ENCODE assay signal across 17 cellular contexts in the genomic region with DNA sequence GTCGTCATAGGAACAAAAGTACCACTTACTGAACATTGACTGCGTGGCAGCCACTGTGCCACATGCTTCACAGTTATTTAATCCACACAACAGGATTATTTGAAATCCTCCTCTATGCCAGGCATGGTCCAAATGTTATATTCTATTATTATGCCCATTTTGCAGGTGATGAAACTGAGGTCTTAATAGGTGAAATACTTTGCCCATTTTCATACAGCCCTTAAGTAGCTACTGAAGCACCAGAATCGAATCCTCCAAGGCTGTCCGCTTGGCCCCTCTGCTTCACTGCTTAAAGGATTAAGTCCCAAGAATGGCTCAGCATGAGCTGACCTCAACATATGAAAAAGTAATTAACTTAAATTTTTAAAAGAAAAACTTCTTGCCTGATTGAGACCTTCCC.
DNase-seq lines count a peak whose midpoint lies in the region; ATAC-seq, FAIRE-seq and TF ChIP-seq lines count a peak whose summit lies in the region.
"Had no signal": no experiment of that assay in that cellular context is flagged by ENCODE, and none has a peak within 500 bp of the region (broad histone marks: within the 10 kb centered on the region; RNA-seq: fewer than 3 reads in every experiment).

No MANE protein-coding gene starts in this region.

- H2AFZ ChIP-seq in HepG2 (ENCODE audit: low read length) (no peak overlapping the region), astrocyte (ENCODE audit: low read depth, low read length) (no peak overlapping the region), neural progenitor cell (replicated peaks) (no peak overlapping the region)

- H3K4me2 ChIP-seq in HepG2 (ENCODE audit: low read depth, low read length) (no peak overlapping the region), astrocyte (ENCODE audit: low read length) (no peak overlapping the region), neural progenitor cell (no peak overlapping the region)
- H3K4me2 ChIP-seq: BLaER1 treated with 17β-estradiol and CSF1 and Interleukin-3, amounts not matched to agents 10 nM and 100 nM had no signal

- FAIRE-seq in HepG2 (lab: Jason Lieb, UNC) (no peak), astrocyte (lab: Jason Lieb, UNC) (no peak)
- FAIRE-seq: GM12878 had no signal

- H3K4me1 Mint-ChIP-seq in astrocyte (ENCODE audit: low read depth, unreplicated experiment) (peaks cover 8% of the 10 kb centered on the region), neural progenitor cell (peaks cover 8% of the 10 kb centered on the region)
- H3K4me1 Mint-ChIP-seq: B cell, IgD-negative memory B cell had no signal

- H3K4me3 Mint-ChIP-seq in astrocyte (ENCODE audit: unreplicated experiment) (no peak overlapping the region), neural progenitor cell (no peak overlapping the region)
- H3K4me3 Mint-ChIP-seq: B cell; CD8-positive, alpha-beta T cell; IgD-negative memory B cell had no signal

- H3K4me1 ChIP-seq in HepG2 (ENCODE audit: insufficient read depth, low read length) (no peaks in the 10 kb centered on the region), right lobe of liver (no peaks in the 10 kb centered on the region), astrocyte (ENCODE audit: insufficient read depth, low read length) (peaks cover 16% of the 10 kb centered on the region), neural progenitor cell (peaks cover 8% of the 10 kb centered on the region)
- H3K4me1 ChIP-seq: HAP-1 had no signal

- in situ Hi-C loops in HepG2 (cut with HindIII; ENCODE audit: extremely low pct_ligation_motif_present, low pct_unique_long_range_greater_than_20kb): no loop called here

- no peaks in the 10 kb centered on the region for H3K27me3 Mint-ChIP-seq in astrocyte (ENCODE audit: low read depth, unreplicated experiment)
- no peaks in the 10 kb centered on the region for H3K27me3 Mint-ChIP-seq in neural progenitor cell (ENCODE audit: insufficient read depth, low read depth)
- H3K27me3 Mint-ChIP-seq: B cell, IgD-negative memory B cell had no signal

- DNase-seq in HepG2 (ENCODE audit: low spot score) (no peak), right lobe of liver (no peak), astrocyte (ENCODE audit: low read depth) (no peak), neural progenitor cell (ENCODE audit: low spot score) (peak; percentile 38), NCI-H446 (lab: John Stamatoyannopoulos, UW) (no peak)
- DNase-seq in activated CD4-positive, CD25-positive, alpha-beta regulatory T cell (lab: John Stamatoyannopoulos, UW): no peak
- DNase-seq in effector CD8-positive, alpha-beta T cell (lab: John Stamatoyannopoulos, UW): no peak
- DNase-seq: 8988T; Calu3; CD8-positive, alpha-beta T cell; DMS53; DND-41 had no signal

- peaks cover 6% of the 10 kb centered on the region for H3F3A ChIP-seq in neural progenitor cell (ENCODE audit: low read depth)

- no peaks in the 10 kb centered on the region for H3K9me3 ChIP-seq in HepG2 (ENCODE audit: low read length)
- no peaks in the 10 kb centered on the region for H3K9me3 ChIP-seq in right lobe of liver
- H3K9me3 ChIP-seq in astrocyte (ENCODE audit: insufficient read depth, low read depth, low read length): no peaks in the 10 kb centered on the region
- peaks cover under 1% of the 10 kb centered on the region for H3K9me3 ChIP-seq in neural progenitor cell (ENCODE audit: low read depth)
- H3K9me3 ChIP-seq: HAP-1 had no signal

- H3K9me3 Mint-ChIP-seq in astrocyte (ENCODE audit: unreplicated experiment) (no peaks in the 10 kb centered on the region), neural progenitor cell (peaks cover 6% of the 10 kb centered on the region)
- H3K9me3 Mint-ChIP-seq: CD8-positive, alpha-beta T cell had no signal

- no peaks in the 10 kb centered on the region for H3K79me2 ChIP-seq in HepG2 (ENCODE audit: insufficient read depth, low read length)
- no peaks in the 10 kb centered on the region for H3K79me2 ChIP-seq in astrocyte (ENCODE audit: insufficient read depth, low read length)
- no peaks in the 10 kb centered on the region for H3K79me2 ChIP-seq in neural progenitor cell (ENCODE audit: low read depth)

- no peak for TF ChIP-seq CTCF in HepG2 (CRISPR knock-in tag; IDR thresholded peaks at IDR 0.05)
- no peak for TF ChIP-seq CTCF in right lobe of liver (IDR thresholded peaks at IDR 0.05)
- TF ChIP-seq CTCF in astrocyte (IDR thresholded peaks at IDR 0.05; ENCODE audit: insufficient read depth, low read depth, low read length): no peak
- TF ChIP-seq CTCF in neural progenitor cell (IDR thresholded peaks at IDR 0.05): no peak

- no peak overlapping the region for H3K27ac Mint-ChIP-seq in astrocyte (ENCODE audit: unreplicated experiment)
- H3K27ac Mint-ChIP-seq in neural progenitor cell: no peak overlapping the region
- H3K27ac Mint-ChIP-seq: B cell; CD8-positive, alpha-beta T cell; IgD-negative memory B cell had no signal

- intact Hi-C loops in HepG2 (cut with micrococcal nuclease; ENCODE audit: unreplicated experiment) (no loop called here), right lobe of liver (cut with DNase I) (no loop called here)

- WGBS in HepG2 (ENCODE audit: low lambda C conversion rate): 8% methylated on average over 4 of the region's 4 CpGs
- WGBS in right lobe of liver (ENCODE audit: insufficient coverage, low coverage, low lambda C conversion rate, missing lambda C conversion rate): 53% methylated on average over 4 of the region's 4 CpGs

- TF ChIP-seq EP300 in HepG2 (IDR thresholded peaks at IDR 0.05; ENCODE audit: low read depth in 2 of 2, low read length in 2 of 2): no peak
- TF ChIP-seq EP300 in HepG2 (CRISPR knock-in tag; IDR thresholded peaks at IDR 0.05; ENCODE audit: borderline replicate concordance): no peak

- H3K4me3 ChIP-seq in HepG2 (replicated peaks in 1 of 3; ENCODE audit: insufficient read depth in 1 of 3, low read depth in 2 of 3, low read length in 3 of 3) (no peak overlapping the region), right lobe of liver (no peak overlapping the region), astrocyte (ENCODE audit: insufficient read depth, low read depth, low read length) (no peak overlapping the region), neural progenitor cell (no peak overlapping the region)
- H3K4me3 ChIP-seq: BLaER1 treated with 17β-estradiol and CSF1 and Interleukin-3, amounts not matched to agents 10 nM and 100 nM; GM12878; HAP-1 had no signal

- TF ChIP-seq POLR2A in HepG2 (IDR thresholded peaks at IDR 0.05; ENCODE audit: insufficient read depth in 1 of 2, low read depth in 2 of 2, low read length in 2 of 2) (no peak), right lobe of liver (IDR thresholded peaks at IDR 0.05) (no peak)

- H3K27me3 ChIP-seq in HepG2 (ENCODE audit: control insufficient read depth in 1 of 2, insufficient read depth in 2 of 2, low read length in 2 of 2): peaks cover 0 to 6% of the 10 kb centered on the region in 2 experiments; a peak in 1 of 5 replicates
- no peaks in the 10 kb centered on the region for H3K27me3 ChIP-seq in right lobe of liver
- no peaks in the 10 kb centered on the region for H3K27me3 ChIP-seq in astrocyte (ENCODE audit: insufficient read depth, low read length)
- H3K27me3 ChIP-seq in neural progenitor cell: no peaks in the 10 kb centered on the region
- H3K27me3 ChIP-seq: BLaER1 treated with 17β-estradiol and CSF1 and Interleukin-3, amounts not matched to agents 10 nM and 100 nM had no signal

- H4K20me1 ChIP-seq in HepG2 (ENCODE audit: insufficient read depth, low read length) (no peaks in the 10 kb centered on the region), astrocyte (ENCODE audit: insufficient read depth, low read length) (no peaks in the 10 kb centered on the region), neural progenitor cell (ENCODE audit: low read depth) (no peaks in the 10 kb centered on the region)
- H4K20me1 ChIP-seq: BLaER1 treated with 17β-estradiol and CSF1 and Interleukin-3, amounts not matched to agents 10 nM and 100 nM had no signal

- TF ChIP-seq RAD21 in HepG2 (CRISPR knock-in tag; IDR thresholded peaks at IDR 0.05): no peak

- ATAC-seq in HepG2 (no peak), right lobe of liver (no peak)
- ATAC-seq: CD8-positive, alpha-beta T cell; GM12878 had no signal

- H3K36me3 Mint-ChIP-seq in astrocyte (ENCODE audit: low read depth, unreplicated experiment): no peaks in the 10 kb centered on the region
- peaks cover 15% of the 10 kb centered on the region for H3K36me3 Mint-ChIP-seq in neural progenitor cell
- H3K36me3 Mint-ChIP-seq: CD8-positive, alpha-beta T cell; IgD-negative memory B cell had no signal

- CTCF ChIA-PET in HepG2 (lab: Yijun Ruan, JAX; ENCODE audit: low intra/inter-chr PET ratio, low total read pairs): no interaction called here

- POLR2A ChIA-PET in HepG2 (lab: Yijun Ruan, JAX): no interaction called here

- H3K9ac ChIP-seq in HepG2 (ENCODE audit: insufficient read depth, low read depth, low read length) (no peak overlapping the region), astrocyte (ENCODE audit: low read length) (no peak overlapping the region), neural progenitor cell (no peak overlapping the region)
- H3K9ac ChIP-seq: BLaER1 treated with 17β-estradiol and CSF1 and Interleukin-3, amounts not matched to agents 10 nM and 100 nM had no signal

- no TSS peak for BruUV-seq in HepG2 (replicated peaks; lab: Mats Ljungman, UMichigan)

- H3K27ac ChIP-seq in HepG2 (ENCODE audit: extremely low read length, insufficient read depth, low read length) (no peak overlapping the region), right lobe of liver (no peak overlapping the region), astrocyte (ENCODE audit: low read depth, low read length) (peak overlapping the region; percentile 33), neural progenitor cell (no peak overlapping the region)
- H3K27ac ChIP-seq: BLaER1 treated with 17β-estradiol and CSF1 and Interleukin-3, amounts not matched to agents 10 nM and 100 nM had no signal

- H3K36me3 ChIP-seq in HepG2 (replicated peaks in 1 of 2; ENCODE audit: control insufficient read depth in 1 of 2, insufficient read depth in 2 of 2, low read length in 2 of 2) (no peaks in the 10 kb centered on the region), right lobe of liver (no peaks in the 10 kb centered on the region), astrocyte (ENCODE audit: insufficient read depth, low read length) (no peaks in the 10 kb centered on the region), neural progenitor cell (no peaks in the 10 kb centered on the region)
- H3K36me3 ChIP-seq: BLaER1 treated with 17β-estradiol and CSF1 and Interleukin-3, amounts not matched to agents 10 nM and 100 nM; HAP-1 had no signal

TF ChIP-seq in HepG2, 621 proteins besides CTCF, POLR2A, EP300 and RAD21:
- TF ChIP-seq, protein P1, sequence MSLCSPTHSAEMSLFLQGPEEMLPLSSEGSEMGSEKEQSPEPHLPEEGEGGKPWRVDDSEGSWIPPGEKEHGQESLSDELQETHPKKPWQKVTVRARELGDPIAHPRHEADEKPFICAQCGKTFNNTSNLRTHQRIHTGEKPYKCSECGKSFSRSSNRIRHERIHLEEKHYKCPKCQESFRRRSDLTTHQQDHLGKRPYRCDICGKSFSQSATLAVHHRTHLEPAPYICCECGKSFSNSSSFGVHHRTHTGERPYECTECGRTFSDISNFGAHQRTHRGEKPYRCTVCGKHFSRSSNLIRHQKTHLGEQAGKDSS (CRISPR knock-in tag; IDR thresholded peaks at IDR 0.05; ENCODE audit: borderline replicate concordance, low read depth): no peak
- TF ChIP-seq ZNF629 (CRISPR knock-in tag; conservative IDR thresholded peaks at IDR 0.05): peak; percentile 67
